Comparison of ENCODE assay signal across 28 cellular contexts in the genomic region with DNA sequence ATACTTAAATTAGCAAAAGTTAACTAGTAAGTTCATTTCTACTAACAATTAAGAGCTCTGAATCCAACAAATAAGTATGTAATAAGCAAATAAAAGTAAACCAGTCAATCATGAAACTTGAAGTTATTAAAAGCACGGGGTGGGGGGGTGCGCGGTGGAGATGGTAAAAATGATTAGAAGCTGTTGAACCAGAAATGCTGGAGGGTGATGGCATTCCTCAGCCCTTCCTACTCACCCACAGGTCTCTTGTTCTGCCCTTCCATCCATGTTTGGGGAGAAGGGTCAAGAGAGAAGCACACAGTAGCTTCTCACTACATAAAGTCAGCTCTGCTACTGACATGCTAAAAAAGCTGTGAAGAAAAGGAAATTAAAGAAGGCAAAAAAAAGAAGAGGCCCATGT.
DNase-seq lines count a peak whose midpoint lies in the region; ATAC-seq and TF ChIP-seq lines count a peak whose summit lies in the region.
"Had no signal": no experiment of that assay in that cellular context is flagged by ENCODE, and none has a peak within 500 bp of the region (broad histone marks: within the 10 kb centered on the region; RNA-seq: fewer than 3 reads in every experiment).

No MANE protein-coding gene starts in this region.

- peak overlapping the region; percentile 48 for H3K27ac Mint-ChIP-seq in Caco-2 (ENCODE audit: unreplicated experiment)
- H3K27ac Mint-ChIP-seq: activated naive CD8-positive, alpha-beta T cell treated with anti-CD3 and anti-CD28 coated beads, Interleukin-2, amount 10 ng/mL, durations not matched to agents 7 days and 5 days had no signal

- TF ChIP-seq POLR2A in prostate gland (IDR thresholded peaks at IDR 0.05): no peak

- H3K4me3 ChIP-seq in Caco-2 (ENCODE audit: low read depth, low read length) (no peak overlapping the region), PC-9 (peak overlapping the region; percentile 17; the same call in 1 of the 2 replicates), prostate gland (no peak overlapping the region)
- H3K4me3 ChIP-seq: MG63, ovary, SJCRH30, suprapubic skin had no signal

- no TSS peak for BruUV-seq in Caco-2 (replicated peaks; lab: Mats Ljungman, UMichigan)
- no TSS peak for BruUV-seq in PC-9 (replicated peaks; lab: Mats Ljungman, UMichigan)

- WGBS in prostate gland: 24% methylated on average over 3 of the region's 3 CpGs

- peak overlapping the region; percentile 57 for H3K27ac ChIP-seq in PC-9
- H3K27ac ChIP-seq in prostate gland: peak overlapping the region; percentile 18 to 71
- H3K27ac ChIP-seq: epithelial cell of prostate, ovary, SJCRH30, suprapubic skin had no signal

- POLR2A ChIA-PET in Caco-2 (lab: Charles Lee) (no interaction called here), PC-9 (lab: Charles Lee; ENCODE audit: unreplicated experiment) (interaction anchor here (0.5 to 1.2 kb wide), 5 partner anchors 12 to 376 kb away, joined by 3 to 8 read pairs (median 3); no protein-coding TSS in a partner anchor)

- no peaks in the 10 kb centered on the region for H3K36me3 Mint-ChIP-seq in Caco-2 (ENCODE audit: insufficient read depth, unreplicated experiment)

- peak overlapping the region; percentile 66 for H3K4me2 ChIP-seq in PC-9

- H3K9me3 ChIP-seq in Caco-2: no peaks in the 10 kb centered on the region
- no peaks in the 10 kb centered on the region for H3K9me3 ChIP-seq in PC-9 (ENCODE audit: insufficient read depth, low read depth)
- H3K9me3 ChIP-seq in prostate gland: no peaks in the 10 kb centered on the region
- H3K9me3 ChIP-seq: MG63, ovary, SJCRH30, suprapubic skin had no signal

- H3K4me1 Mint-ChIP-seq in Caco-2 (ENCODE audit: low read depth, unreplicated experiment): peaks cover 9% of the 10 kb centered on the region

- no peak overlapping the region for H2AFZ ChIP-seq in PC-9

- no peaks in the 10 kb centered on the region for H3K27me3 ChIP-seq in Caco-2 (replicated peaks; ENCODE audit: control insufficient read depth, insufficient read depth, low read length)
- no peaks in the 10 kb centered on the region for H3K27me3 ChIP-seq in PC-9 (ENCODE audit: insufficient read depth, low read depth)
- H3K27me3 ChIP-seq in prostate gland (replicated peaks; ENCODE audit: insufficient read depth): no peaks in the 10 kb centered on the region
- H3K27me3 ChIP-seq: MG63, ovary, SJCRH30, suprapubic skin had no signal

- H3K36me3 ChIP-seq in Caco-2 (ENCODE audit: control insufficient read depth, insufficient read depth, low read length): no peaks in the 10 kb centered on the region
- H3K36me3 ChIP-seq in PC-9 (ENCODE audit: low read depth): peaks cover 9% of the 10 kb centered on the region; the same call in 1 of the 2 replicates
- H3K36me3 ChIP-seq in prostate gland: no peaks in the 10 kb centered on the region
- H3K36me3 ChIP-seq: MG63, ovary, SJCRH30, suprapubic skin had no signal

- intact Hi-C loops in Caco-2 (cut with micrococcal nuclease; ENCODE audit: unreplicated experiment): no loop called here
- intact Hi-C loops in PC-9 (cut with micrococcal nuclease; ENCODE audit: unreplicated experiment): loop anchor here (2.0 to 5.0 kb wide), 2 partner anchors 68 to 141 kb away; no protein-coding TSS in a partner anchor
- intact Hi-C loops in prostate gland (cut with DNase I): no loop called here

- no peaks in the 10 kb centered on the region for H3K27me3 Mint-ChIP-seq in Caco-2 (ENCODE audit: insufficient read depth, unreplicated experiment)
- H3K27me3 Mint-ChIP-seq: activated naive CD8-positive, alpha-beta T cell treated with anti-CD3 and anti-CD28 coated beads, Interleukin-2, amount 10 ng/mL, durations not matched to agents 7 days and 5 days; CD4-positive, alpha-beta memory T cell had no signal

- peaks cover 30% of the 10 kb centered on the region; the same call in 1 of the 2 replicates for H3F3A ChIP-seq in PC-9 (ENCODE audit: insufficient read depth, low read depth)

- ATAC-seq in GM18519 (IDR thresholded peaks at IDR 0.05; ENCODE audit: low FRiP score, unreplicated experiment): no peak
- no peak for ATAC-seq in HG02798 (IDR thresholded peaks at IDR 0.05; ENCODE audit: poor library complexity, unreplicated experiment)

- DNase-seq in Caco-2: no peak
- peak; percentile 60 to 77 for DNase-seq in PC-9
- peak; percentile 33 for DNase-seq in kidney glomerular epithelial cell (lab: John Stamatoyannopoulos, UW)
- DNase-seq in prostate gland (ENCODE audit: low spot score): peak; percentile 49
- no peak for DNase-seq in NK-92 treated with Interleukin-12 subunit alpha and Interleukin-12 subunit beta, amount 100 ng/mL, for 24 hours (lab: John Stamatoyannopoulos, UW)
- no peak for DNase-seq in SKM-1 (lab: John Stamatoyannopoulos, UW; ENCODE audit: unreplicated experiment)
- DNase-seq: activated CD4-positive, alpha-beta T cell treated with anti-CD3 and anti-CD28 coated beads for 48 hours; activated CD8-positive, alpha-beta memory T cell treated with anti-CD3 and anti-CD28 coated beads for 24 hours; activated effector memory CD4-positive, alpha-beta T cell treated with Interleukin-2 at 50 U/mL for 16 hours; activated naive CD8-positive, alpha-beta T cell treated with anti-CD3 and anti-CD28 coated beads, Interleukin-2, amount 10 ng/mL, durations not matched to agents 7 days and 5 days; AML-193; aorta; CD4-positive, alpha-beta memory T cell; EL; KG1; MG63; NCI-H1105 treated with DMSO at 0.1 percent for 48 hours; NCI-H187 treated with DMSO at 0.1 percent for 48 hours; NCI-H524; ovary; SJCRH30; small intestine; stimulated activated naive CD4-positive, alpha-beta T cell treated with Interleukin-2 at 50 U/mL for 16 hours had no signal

- H3K4me3 Mint-ChIP-seq in Caco-2 (ENCODE audit: unreplicated experiment): no peak overlapping the region
- H3K4me3 Mint-ChIP-seq: activated naive CD8-positive, alpha-beta T cell treated with anti-CD3 and anti-CD28 coated beads, Interleukin-2, amount 10 ng/mL, durations not matched to agents 7 days and 5 days; CD4-positive, alpha-beta memory T cell; nephron had no signal

- H3K4me1 ChIP-seq in Caco-2 (no peaks in the 10 kb centered on the region), PC-9 (replicated peaks; ENCODE audit: insufficient read depth) (peaks cover 30% of the 10 kb centered on the region), prostate gland (replicated peaks) (peaks cover 7% of the 10 kb centered on the region)
- H3K4me1 ChIP-seq: SJCRH30 had no signal

- TF ChIP-seq CTCF in Caco-2 (IDR thresholded peaks at IDR 0.05; ENCODE audit: insufficient read depth in 1 of 2, low read depth in 1 of 2, low read length in 1 of 2, severe bottlenecking in 1 of 2, unreplicated experiment in 1 of 2): no peak
- no peak for TF ChIP-seq CTCF in PC-9 (conservative IDR thresholded peaks at IDR 0.05)
- TF ChIP-seq CTCF in prostate gland (IDR thresholded peaks at IDR 0.05): no peak

- CTCF ChIA-PET in Caco-2 (lab: Charles Lee): no interaction called here
- CTCF ChIA-PET in PC-9 (lab: Charles Lee): interaction anchor here (0.5 kb wide), 1 partner anchor 67 kb away, joined by 5 read pairs; no protein-coding TSS in a partner anchor

- H3K79me2 ChIP-seq in PC-9 (ENCODE audit: low read depth): peaks cover 76% of the 10 kb centered on the region

- no peaks in the 10 kb centered on the region for H3K9me3 Mint-ChIP-seq in Caco-2 (ENCODE audit: unreplicated experiment)
- H3K9me3 Mint-ChIP-seq: CD4-positive, alpha-beta memory T cell; nephron had no signal

- no peaks in the 10 kb centered on the region for H3K9me2 ChIP-seq in PC-9 (ENCODE audit: insufficient read depth)

- H4K20me1 ChIP-seq in PC-9 (ENCODE audit: insufficient read depth): peaks cover 5% of the 10 kb centered on the region; the same call in 1 of the 2 replicates

Comparison
In these comparisons a context has a peak if more than half of its experiments do, and no peak if none do; other contexts are left out.
1. DNase-seq: peak in PC-9 (2 of 2), kidney glomerular epithelial cell (single experiment) and prostate gland (single experiment); none in Caco-2 (0 of 2), NK-92 treated with Interleukin-12 subunit alpha and Interleukin-12 subunit beta, amount 100 ng/mL, for 24 hours (single experiment) and SKM-1 (single experiment).